Comparison of ENCODE assay signal across 8 cellular contexts in genomic region chr18:10524507-10525425, GRCh38. TPM values are rescaled to one million over a fixed set of nuclear protein-coding genes. Genes with fewer than 3 reads are reported as not detected.
DNase-seq lines count a peak whose midpoint lies in the region; ATAC-seq and TF ChIP-seq lines count a peak whose summit lies in the region.

No MANE protein-coding gene starts in this region.

- TF ChIP-seq CTCF in SK-N-SH (IDR thresholded peaks at IDR 0.05) = no peak
- TF ChIP-seq CTCF in glutamatergic neuron (IDR thresholded peaks at IDR 0.05; ENCODE audit: partially characterized antibody, unreplicated experiment) = no peak

- WGBS in SK-N-SH (ENCODE audit: low lambda C conversion rate) = 64% methylated on average over 11 of the region's 11 CpGs

- H3K4me1 Mint-ChIP-seq in T-helper 17 cell (peaks cover 42% of the 10 kb centered on the region), glutamatergic neuron (ENCODE audit: low read depth, unreplicated experiment) (peaks cover 27% of the 10 kb centered on the region)
- H3K4me1 Mint-ChIP-seq in stimulated activated naive B cell treated with anti-CD40 and anti-IgM and Interleukin-4, amounts not matched to agents 10 μg/mL and 1 μg/mL and 100 μg/mL, for 72 hours = peaks cover 22 to 50% of the 10 kb centered on the region in 2 donors

- no peak for TF ChIP-seq EP300 in SK-N-SH (IDR thresholded peaks at IDR 0.05; ENCODE audit: borderline replicate concordance in 1 of 2, low read depth in 1 of 2, low read length in 1 of 2)

- POLR2A ChIA-PET in SK-N-SH (lab: Yijun Ruan, JAX) = no interaction called here

- H3K9me3 ChIP-seq in SK-N-SH = no peaks in the 10 kb centered on the region
- H3K9me3 ChIP-seq in T-helper 17 cell (ENCODE audit: control insufficient read depth, low read length, poor library complexity, severe bottlenecking) = no peaks in the 10 kb centered on the region

- H3K4me3 ChIP-seq in SK-N-SH (ENCODE audit: low read depth in 2 of 2, low read length in 1 of 2) = no peak overlapping the region

- H3K79me2 ChIP-seq in SK-N-SH (ENCODE audit: insufficient read depth) = peaks cover 36% of the 10 kb centered on the region

- H3K36me3 Mint-ChIP-seq in T-helper 17 cell (ENCODE audit: low read depth) (peaks cover 2% of the 10 kb centered on the region), glutamatergic neuron (ENCODE audit: unreplicated experiment) (no peaks in the 10 kb centered on the region)
- H3K36me3 Mint-ChIP-seq in stimulated activated naive B cell treated with anti-CD40 and anti-IgM and Interleukin-4, amounts not matched to agents 10 μg/mL and 1 μg/mL and 100 μg/mL, for 72 hours = peaks cover 3 to 6% of the 10 kb centered on the region in 2 donors

- H3K27me3 Mint-ChIP-seq in T-helper 17 cell (peaks cover 10% of the 10 kb centered on the region), glutamatergic neuron (ENCODE audit: unreplicated experiment) (peaks cover 5% of the 10 kb centered on the region)
- H3K27me3 Mint-ChIP-seq in stimulated activated naive B cell treated with anti-CD40 and anti-IgM and Interleukin-4, amounts not matched to agents 10 μg/mL and 1 μg/mL and 100 μg/mL, for 72 hours = no peaks in the 10 kb centered on the region

- H2AFZ ChIP-seq in SK-N-SH (ENCODE audit: low read depth) = peak overlapping the region; percentile 90

- no peaks in the 10 kb centered on the region for H3K27me3 ChIP-seq in SK-N-SH (ENCODE audit: insufficient read depth)

- H3K4me3 Mint-ChIP-seq in T-helper 17 cell = peak overlapping the region; percentile 98
- peak overlapping the region; percentile 95 for H3K4me3 Mint-ChIP-seq in glutamatergic neuron (ENCODE audit: unreplicated experiment)
- peak overlapping the region; percentile 96 to 98 for H3K4me3 Mint-ChIP-seq in stimulated activated naive B cell treated with anti-CD40 and anti-IgM and Interleukin-4, amounts not matched to agents 10 μg/mL and 1 μg/mL and 100 μg/mL, for 72 hours

- no peak overlapping the region for H3K9ac ChIP-seq in SK-N-SH

- no peaks in the 10 kb centered on the region for H3K9me2 ChIP-seq in SK-N-SH

- TF ChIP-seq RAD21 in SK-N-SH (IDR thresholded peaks at IDR 0.05; ENCODE audit: low read length) = no peak

- peaks cover 24% of the 10 kb centered on the region for H4K20me1 ChIP-seq in SK-N-SH (ENCODE audit: insufficient read depth)

- 0 out of 2 replicates have a peak overlapping the region, but pooled peaks have one; percentile 96 for H3K4me2 ChIP-seq in SK-N-SH

- no peak for DNase-seq in SK-N-SH
- no peak for DNase-seq in T-helper 17 cell
- no peak for DNase-seq in glutamatergic neuron
- no peak for DNase-seq in stimulated activated naive B cell treated with anti-CD40 and anti-IgM and Interleukin-4, amounts not matched to agents 10 μg/mL and 1 μg/mL and 100 μg/mL, for 72 hours
- no peak for DNase-seq in activated gamma-delta T cell treated with Interleukin-2 at 50 U/mL for 16 hours
- DNase-seq in NCI-H2196 treated with DMSO at 0.1 percent for 48 hours (lab: John Stamatoyannopoulos, UW; ENCODE audit: unreplicated experiment) = no peak

- no peaks in the 10 kb centered on the region for H3K36me3 ChIP-seq in SK-N-SH (replicated peaks in 1 of 2; ENCODE audit: control insufficient read depth in 1 of 2, insufficient read depth in 2 of 2, low read length in 1 of 2)

- CTCF ChIA-PET in SK-N-SH (lab: Yijun Ruan, JAX) = interaction anchor here (0.8 kb wide), 1 partner anchor 553 kb away, joined by 4 read pairs; no protein-coding TSS in a partner anchor

- H3K27ac ChIP-seq in SK-N-SH (ENCODE audit: low read depth in 2 of 2, low read length in 1 of 2) = no peak overlapping the region

- H3K27ac Mint-ChIP-seq in T-helper 17 cell (peak overlapping the region; percentile 94), glutamatergic neuron (ENCODE audit: unreplicated experiment) (peak overlapping the region; percentile 87)
- peak overlapping the region; percentile 99 for H3K27ac Mint-ChIP-seq in stimulated activated naive B cell treated with anti-CD40 and anti-IgM and Interleukin-4, amounts not matched to agents 10 μg/mL and 1 μg/mL and 100 μg/mL, for 72 hours

- peaks cover 2% of the 10 kb centered on the region for H3F3A ChIP-seq in SK-N-SH (replicated peaks; ENCODE audit: insufficient read depth)

- H3K9me3 Mint-ChIP-seq in glutamatergic neuron (ENCODE audit: unreplicated experiment) = peaks cover 9% of the 10 kb centered on the region
- no peaks in the 10 kb centered on the region for H3K9me3 Mint-ChIP-seq in stimulated activated naive B cell treated with anti-CD40 and anti-IgM and Interleukin-4, amounts not matched to agents 10 μg/mL and 1 μg/mL and 100 μg/mL, for 72 hours

- peaks cover 6% of the 10 kb centered on the region in 2 experiments for H3K4me1 ChIP-seq in SK-N-SH (ENCODE audit: control insufficient read depth in 1 of 2, insufficient read depth in 2 of 2, low read depth in 1 of 2, low read length in 1 of 2)

- ATAC-seq in SK-N-SH treated with all-trans-retinoic acid at 6 μM for 48 hours (no peak), T-helper 17 cell (no peak), GM18867 (IDR thresholded peaks at IDR 0.05; ENCODE audit: unreplicated experiment) (no peak)
- peak; percentile 23 to 34 for ATAC-seq in stimulated activated naive B cell treated with anti-CD40 and anti-IgM and Interleukin-4, amounts not matched to agents 10 μg/mL and 1 μg/mL and 100 μg/mL, for 72 hours (replicated peaks)

TF ChIP-seq in SK-N-SH, 30 proteins besides CTCF, POLR2A, EP300 and RAD21 (continues in another document):
- TF ChIP-seq TAF1 (IDR thresholded peaks at IDR 0.05; ENCODE audit: borderline replicate concordance, low read depth, low read length) = no peak
- no peak for TF ChIP-seq REST (IDR thresholded peaks at IDR 0.05; ENCODE audit: low read depth, low read length)
- no peak for TF ChIP-seq RFX5 (IDR thresholded peaks at IDR 0.05; ENCODE audit: low read length)

TF ChIP-seq in SK-N-SH treated with all-trans-retinoic acid at 6 μM for 48 hours, 23 proteins besides CTCF, POLR2A, EP300 and RAD21 (continues in another document):
- no peak for TF ChIP-seq CSDC2 (CRISPR knock-in tag; IDR thresholded peaks at IDR 0.05)
- no peak for TF ChIP-seq TCF4 (CRISPR knock-in tag; IDR thresholded peaks at IDR 0.05; ENCODE audit: borderline replicate concordance)
- no peak for TF ChIP-seq CSRNP3 (CRISPR knock-in tag; IDR thresholded peaks at IDR 0.05)
- no peak for TF ChIP-seq PPARA (CRISPR knock-in tag; IDR thresholded peaks at IDR 0.05; ENCODE audit: borderline replicate concordance)
- no peak for TF ChIP-seq ZNF8 (CRISPR knock-in tag; IDR thresholded peaks at IDR 0.05)
- no peak for TF ChIP-seq ZNF565 (CRISPR knock-in tag; conservative IDR thresholded peaks at IDR 0.05; ENCODE audit: low read depth)
- no peak for TF ChIP-seq TSHZ2 (CRISPR knock-in tag; IDR thresholded peaks at IDR 0.05)
- TF ChIP-seq BACH2 (CRISPR knock-in tag; IDR thresholded peaks at IDR 0.05; ENCODE audit: borderline replicate concordance) = no peak
- no peak for TF ChIP-seq ZC3H10 (CRISPR knock-in tag; IDR thresholded peaks at IDR 0.05)

RNA-seq across cellular contexts. Expression of gene NAPG, which starts 1.1 kb away (rescaled TPM):
- 9.2 and 13.6 TPM in 2 replicates for polyA plus RNA-seq in SK-N-SH (2012; rRNA removed)
- polyA plus RNA-seq in SK-N-SH (2012; cell fraction: cytosol; rRNA removed) = 11.2 and 13.4 TPM in 2 replicates
- 15.7 and 28.7 TPM in 2 replicates for polyA plus RNA-seq in SK-N-SH (2012; cell fraction: nucleus; rRNA removed)
- total RNA-seq in T-helper 17 cell (10 to 100 TPM; 31.2 to 37.9 TPM), glutamatergic neuron (ENCODE audit: unreplicated experiment) (69.7 TPM)

Comparison
In these comparisons a context has a peak if more than half of its experiments do, and no peak if none do; other contexts are left out.
1. ATAC-seq: peak in stimulated activated naive B cell treated with anti-CD40 and anti-IgM and Interleukin-4, amounts not matched to agents 10 μg/mL and 1 μg/mL and 100 μg/mL, for 72 hours (2 of 2); none in SK-N-SH treated with all-trans-retinoic acid at 6 μM for 48 hours (single experiment), T-helper 17 cell (single experiment) and GM18867 (single experiment).
2. Peak in every context shown above with its lines, with median percentiles within 50 percentile points of each other: H3K27ac Mint-ChIP-seq and H3K4me3 Mint-ChIP-seq.